In the genomic region with DNA sequence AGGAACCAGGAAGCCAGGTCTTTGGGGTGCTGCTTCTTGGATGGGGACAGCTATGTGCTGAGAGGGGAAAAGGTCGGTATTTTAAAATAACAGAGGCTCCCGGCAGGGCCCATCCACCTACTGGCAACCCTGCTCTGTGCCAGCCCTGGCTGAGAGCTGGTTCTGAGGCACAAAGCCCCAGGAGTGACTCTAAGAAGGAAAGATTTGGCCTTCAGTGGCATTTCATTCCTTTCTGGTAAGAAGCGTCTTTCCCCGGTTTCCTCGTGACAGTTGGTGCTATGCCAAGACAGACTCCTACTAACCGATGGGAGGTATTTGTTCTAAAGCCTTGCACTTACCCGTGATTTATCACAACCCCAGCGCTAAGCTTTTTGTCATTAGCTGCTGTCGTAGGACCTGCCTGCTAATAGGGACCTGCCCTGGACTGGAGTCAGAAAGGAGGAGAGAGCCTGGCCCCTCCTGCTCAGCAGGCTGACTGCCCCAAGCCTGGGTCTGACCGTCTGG, we compare ENCODE assay signal across 9 cellular contexts.
DNase-seq lines count a peak whose midpoint lies in the region; ATAC-seq and TF ChIP-seq lines count a peak whose summit lies in the region.
"Had no signal": no experiment of that assay in that cellular context is flagged by ENCODE, and none has a peak within 500 bp of the region (broad histone marks: within the 10 kb centered on the region; RNA-seq: fewer than 3 reads in every experiment).

No MANE protein-coding gene starts in this region.

- TF ChIP-seq CTCF in PC-9 (conservative IDR thresholded peaks at IDR 0.05) (no peak), fibroblast of villous mesenchyme (IDR thresholded peaks at IDR 0.05; ENCODE audit: insufficient read depth, low read depth, low read length) (no peak), psoas muscle (IDR thresholded peaks at IDR 0.05) (no peak), GM13977 (IDR thresholded peaks at IDR 0.05; ENCODE audit: extremely low read depth, insufficient read depth, missing control alignments) (no peak)

- DNase-seq in DMS153 (lab: John Stamatoyannopoulos, UW) (peak; percentile 35), PC-9 (no peak), fibroblast of villous mesenchyme (ENCODE audit: low read depth) (peak; percentile 61), psoas muscle (no peak), GM13977 (ENCODE audit: low spot score) (no peak), GM19240 (ENCODE audit: insufficient read length, low spot score) (no peak)
- no peak for DNase-seq in activated naive CD8-positive, alpha-beta T cell treated with anti-CD3 and anti-CD28 coated beads, Interleukin-2, amount 50 U/mL, for 24 hours
- DNase-seq: activated CD4-positive, CD25-positive, alpha-beta regulatory T cell had no signal

- H3K27me3 ChIP-seq in PC-9 (ENCODE audit: insufficient read depth, low read depth) (no peaks in the 10 kb centered on the region), psoas muscle (ENCODE audit: insufficient read depth in 3 of 3, low read length in 2 of 3) (no peaks in the 10 kb centered on the region)

- no peaks in the 10 kb centered on the region for H3K79me2 ChIP-seq in PC-9 (ENCODE audit: low read depth)

- in situ Hi-C loops in GM13977 (cut with MboI; ENCODE audit: low pct_unique_long_range_greater_than_20kb, low sequenced_read_pairs, unreplicated experiment) = no loop called here

- H3K9me3 ChIP-seq in PC-9 (ENCODE audit: insufficient read depth, low read depth) (no peaks in the 10 kb centered on the region), psoas muscle (no peaks in the 10 kb centered on the region)

- intact Hi-C loops in PC-9 (cut with micrococcal nuclease; ENCODE audit: unreplicated experiment) (no loop called here), psoas muscle (cut with DNase I) (no loop called here)

- TSS peak; percentile 87 for BruUV-seq in PC-9 (replicated peaks; lab: Mats Ljungman, UMichigan)

- H3K27ac Mint-ChIP-seq in activated naive CD8-positive, alpha-beta T cell treated with anti-CD3 and anti-CD28 coated beads, Interleukin-2, amount 50 U/mL, for 24 hours = no peak overlapping the region

- 25 to 49% (median 27%) methylated on average over 10 of the region's 10 CpGs for WGBS in psoas muscle, 3 donors

- H3K4me1 ChIP-seq in PC-9 (replicated peaks; ENCODE audit: insufficient read depth) (peaks cover 17% of the 10 kb centered on the region), psoas muscle (peaks cover 23% of the 10 kb centered on the region)

- H3K27me3 Mint-ChIP-seq in activated naive CD8-positive, alpha-beta T cell treated with anti-CD3 and anti-CD28 coated beads, Interleukin-2, amount 50 U/mL, for 24 hours = peaks cover 4% of the 10 kb centered on the region

- no peaks in the 10 kb centered on the region for H3K9me3 Mint-ChIP-seq in activated naive CD8-positive, alpha-beta T cell treated with anti-CD3 and anti-CD28 coated beads, Interleukin-2, amount 50 U/mL, for 24 hours

- no peak overlapping the region for H2AFZ ChIP-seq in PC-9

- H3K27ac ChIP-seq in PC-9 = peak overlapping the region; percentile 70
- peak overlapping the region; percentile 57 for H3K27ac ChIP-seq in psoas muscle

- POLR2A ChIA-PET in PC-9 (lab: Charles Lee; ENCODE audit: unreplicated experiment) = interaction anchor here (0.7 kb wide), 1 partner anchor 51 kb away, joined by 9 read pairs; no protein-coding TSS in a partner anchor

- no peaks in the 10 kb centered on the region for H4K20me1 ChIP-seq in PC-9 (ENCODE audit: insufficient read depth)

- no peaks in the 10 kb centered on the region for H3K36me3 Mint-ChIP-seq in activated naive CD8-positive, alpha-beta T cell treated with anti-CD3 and anti-CD28 coated beads, Interleukin-2, amount 50 U/mL, for 24 hours (ENCODE audit: low read depth)

- no peaks in the 10 kb centered on the region for H3K36me3 ChIP-seq in PC-9 (ENCODE audit: low read depth)
- peaks cover 0 to 59% of the 10 kb centered on the region in 2 donors for H3K36me3 ChIP-seq in psoas muscle (ENCODE audit: insufficient read depth in 1 of 2, low read depth in 1 of 2)

- H3K4me3 ChIP-seq in PC-9 (no peak overlapping the region), fibroblast of villous mesenchyme (ENCODE audit: low read depth, low read length) (no peak overlapping the region), psoas muscle (no peak overlapping the region)

- H3K4me1 Mint-ChIP-seq in activated naive CD8-positive, alpha-beta T cell treated with anti-CD3 and anti-CD28 coated beads, Interleukin-2, amount 50 U/mL, for 24 hours = peaks cover 47% of the 10 kb centered on the region

- peak overlapping the region; percentile 32; the same call in 1 of the 2 replicates for H3K4me2 ChIP-seq in PC-9

- H3K4me3 Mint-ChIP-seq in activated naive CD8-positive, alpha-beta T cell treated with anti-CD3 and anti-CD28 coated beads, Interleukin-2, amount 50 U/mL, for 24 hours = no peak overlapping the region

- CTCF ChIA-PET in PC-9 (lab: Charles Lee) = no interaction called here

- peak in 2 of 4 donors; percentile 13 to 30 for ATAC-seq in psoas muscle
- ATAC-seq in GM19035 (IDR thresholded peaks at IDR 0.05; ENCODE audit: unreplicated experiment) = no peak
- no peak for ATAC-seq in activated naive CD8-positive, alpha-beta T cell treated with anti-CD3 and anti-CD28 coated beads, Interleukin-2, amount 50 U/mL, for 24 hours

- no peaks in the 10 kb centered on the region for H3K9me2 ChIP-seq in PC-9 (ENCODE audit: insufficient read depth)

- H3F3A ChIP-seq in PC-9 (ENCODE audit: insufficient read depth, low read depth) = no peaks in the 10 kb centered on the region

Comparison
In these comparisons a context has a peak if more than half of its experiments do, and no peak if none do; other contexts are left out.
1. DNase-seq: peak in DMS153 (single experiment) and fibroblast of villous mesenchyme (single experiment); none in PC-9 (0 of 2), psoas muscle (0 of 2), GM13977 (single experiment), GM19240 (single experiment) and activated naive CD8-positive, alpha-beta T cell treated with anti-CD3 and anti-CD28 coated beads, Interleukin-2, amount 50 U/mL, for 24 hours (single experiment).